In the genomic region with DNA sequence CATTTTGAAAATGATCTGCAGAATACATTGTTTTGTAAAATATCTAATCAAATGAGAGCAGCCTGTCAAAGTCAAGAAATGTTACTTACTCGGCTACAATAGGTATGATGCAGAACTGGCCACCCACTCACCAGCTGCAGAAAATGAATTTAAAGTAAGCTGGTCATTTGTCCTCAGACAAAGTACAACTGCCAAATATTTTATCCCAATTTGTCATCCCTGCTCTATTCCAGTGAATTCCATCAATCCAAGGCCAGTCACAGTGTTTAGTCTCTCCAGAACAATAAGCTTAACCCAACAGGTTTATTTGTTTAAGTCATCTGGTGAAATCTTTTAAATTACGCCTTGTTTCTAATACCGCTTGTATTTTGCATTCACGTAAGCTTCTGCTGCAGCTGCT, we compare ENCODE assay signal across 24 cellular contexts. TPM values are rescaled to one million over a fixed set of nuclear protein-coding genes. Genes with fewer than 3 reads are reported as not detected.
DNase-seq lines count a peak whose midpoint lies in the region; ATAC-seq and TF ChIP-seq lines count a peak whose summit lies in the region.
"Had no signal": no experiment of that assay in that cellular context is flagged by ENCODE, and none has a peak within 500 bp of the region (broad histone marks: within the 10 kb centered on the region; RNA-seq: fewer than 3 reads in every experiment).

No MANE protein-coding gene starts in this region.

- no peak overlapping the region for H3K4me3 Mint-ChIP-seq in HFFc6
- H3K4me3 Mint-ChIP-seq in activated CD8-positive, alpha-beta T cell treated with anti-CD3 and anti-CD28 coated beads, Interleukin-2, amount 10 ng/mL, durations not matched to agents 7 days and 5 days, result no peak overlapping the region
- H3K4me3 Mint-ChIP-seq: activated CD4-positive, alpha-beta memory T cell treated with anti-CD3 and anti-CD28 coated beads for 36 hours; activated naive CD8-positive, alpha-beta T cell treated with anti-CD3 and anti-CD28 coated beads, Interleukin-2, amount 10 ng/mL, durations not matched to agents 7 days and 5 days; effector memory CD8-positive, alpha-beta T cell; neural progenitor cell; T-cell had no signal

- no peaks in the 10 kb centered on the region for H3K9me3 Mint-ChIP-seq in HFFc6
- H3K9me3 Mint-ChIP-seq in activated CD8-positive, alpha-beta T cell treated with anti-CD3 and anti-CD28 coated beads, Interleukin-2, amount 10 ng/mL, durations not matched to agents 7 days and 5 days (ENCODE audit: insufficient read depth), result no peaks in the 10 kb centered on the region
- H3K9me3 Mint-ChIP-seq: activated CD4-positive, alpha-beta memory T cell treated with anti-CD3 and anti-CD28 coated beads for 36 hours; activated naive CD8-positive, alpha-beta T cell treated with anti-CD3 and anti-CD28 coated beads, Interleukin-2, amount 10 ng/mL, durations not matched to agents 7 days and 5 days; effector memory CD8-positive, alpha-beta T cell; neural progenitor cell; T-cell had no signal

- CTCF ChIA-PET in activated CD8-positive, alpha-beta T cell treated with anti-CD3 and anti-CD28 coated beads, Interleukin-2, amount 10 ng/mL, durations not matched to agents 7 days and 5 days (lab: Charles Lee), result interaction anchor here (1.0 kb wide), 2 partner anchors 11 to 381 kb away, joined by 3 to 4 read pairs; no protein-coding TSS in a partner anchor

- H3K27me3 Mint-ChIP-seq in HFFc6 (ENCODE audit: insufficient read depth), result no peaks in the 10 kb centered on the region
- no peaks in the 10 kb centered on the region for H3K27me3 Mint-ChIP-seq in activated CD8-positive, alpha-beta T cell treated with anti-CD3 and anti-CD28 coated beads, Interleukin-2, amount 10 ng/mL, durations not matched to agents 7 days and 5 days (ENCODE audit: low read depth)
- H3K27me3 Mint-ChIP-seq: activated CD4-positive, alpha-beta memory T cell treated with anti-CD3 and anti-CD28 coated beads for 36 hours; effector memory CD8-positive, alpha-beta T cell had no signal

- H3K36me3 Mint-ChIP-seq in HFFc6 (ENCODE audit: low read depth), result no peaks in the 10 kb centered on the region
- no peaks in the 10 kb centered on the region for H3K36me3 Mint-ChIP-seq in activated CD8-positive, alpha-beta T cell treated with anti-CD3 and anti-CD28 coated beads, Interleukin-2, amount 10 ng/mL, durations not matched to agents 7 days and 5 days (ENCODE audit: low read depth)
- H3K36me3 Mint-ChIP-seq: activated CD4-positive, alpha-beta memory T cell treated with anti-CD3 and anti-CD28 coated beads for 36 hours; activated naive CD8-positive, alpha-beta T cell treated with anti-CD3 and anti-CD28 coated beads, Interleukin-2, amount 10 ng/mL, durations not matched to agents 7 days and 5 days; neural progenitor cell; T-cell had no signal

- no peaks in the 10 kb centered on the region for H3K27me3 ChIP-seq in tibial artery
- H3K27me3 ChIP-seq: body of pancreas, neural progenitor cell, suprapubic skin had no signal

- intact Hi-C loops in tibial artery (cut with DNase I; ENCODE audit: low total_unique reads), result no loop called here

- DNase-seq in HFFc6 (no peak), astrocyte of the hippocampus (ENCODE audit: low read depth, low spot score) (peak; percentile 38), fibroblast of mammary gland (ENCODE audit: low read depth) (peak; percentile 33), renal cortical epithelial cell (ENCODE audit: low read depth) (peak; percentile 24), HuH-7.5 (ENCODE audit: low spot score) (no peak), tibial artery (no peak)
- DNase-seq in stimulated activated naive CD4-positive, alpha-beta T cell treated with Interleukin-2 at 50 U/mL for 16 hours (lab: John Stamatoyannopoulos, UW), result no peak
- no peak for DNase-seq in activated CD8-positive, alpha-beta T cell treated with anti-CD3 and anti-CD28 coated beads, Interleukin-2, amount 10 ng/mL, durations not matched to agents 7 days and 5 days
- DNase-seq: activated CD4-positive, alpha-beta memory T cell treated with anti-CD3 and anti-CD28 coated beads for 36 hours; activated effector memory CD4-positive, alpha-beta T cell treated with Interleukin-2 at 50 U/mL for 16 hours; activated naive CD8-positive, alpha-beta T cell treated with anti-CD3 and anti-CD28 coated beads, Interleukin-2, amount 10 ng/mL, durations not matched to agents 7 days and 5 days; body of pancreas; DND-41; effector memory CD8-positive, alpha-beta T cell; head of caudate nucleus; Karpas-422; NCI-H1694 treated with DMSO at 0.1 percent for 48 hours; psoas muscle; Right ventricle myocardium superior; T-cell had no signal

- H3K4me1 ChIP-seq in tibial artery, result peaks cover 0 to 15% (median 2%) of the 10 kb centered on the region in 4 donors

- no peaks in the 10 kb centered on the region for H3K36me3 ChIP-seq in tibial artery
- H3K36me3 ChIP-seq: neural progenitor cell, suprapubic skin had no signal

- POLR2A ChIA-PET in activated CD8-positive, alpha-beta T cell treated with anti-CD3 and anti-CD28 coated beads, Interleukin-2, amount 10 ng/mL, durations not matched to agents 7 days and 5 days (lab: Charles Lee), result no interaction called here

- peak overlapping the region; percentile 58 for H3K27ac Mint-ChIP-seq in HFFc6
- no peak overlapping the region for H3K27ac Mint-ChIP-seq in activated CD8-positive, alpha-beta T cell treated with anti-CD3 and anti-CD28 coated beads, Interleukin-2, amount 10 ng/mL, durations not matched to agents 7 days and 5 days
- H3K27ac Mint-ChIP-seq: activated CD4-positive, alpha-beta memory T cell treated with anti-CD3 and anti-CD28 coated beads for 36 hours; activated naive CD8-positive, alpha-beta T cell treated with anti-CD3 and anti-CD28 coated beads, Interleukin-2, amount 10 ng/mL, durations not matched to agents 7 days and 5 days; effector memory CD8-positive, alpha-beta T cell; T-cell had no signal

- H3K9me3 ChIP-seq in tibial artery, result no peaks in the 10 kb centered on the region
- H3K9me3 ChIP-seq: body of pancreas, psoas muscle, suprapubic skin had no signal

- ATAC-seq in activated CD8-positive, alpha-beta T cell treated with anti-CD3 and anti-CD28 coated beads, Interleukin-2, amount 10 ng/mL, durations not matched to agents 7 days and 5 days, result no peak
- ATAC-seq: effector memory CD8-positive, alpha-beta T cell; GM12878; psoas muscle; T-cell had no signal

- peaks cover 24% of the 10 kb centered on the region for H3K4me1 Mint-ChIP-seq in HFFc6 (ENCODE audit: low read depth)
- no peaks in the 10 kb centered on the region for H3K4me1 Mint-ChIP-seq in activated CD8-positive, alpha-beta T cell treated with anti-CD3 and anti-CD28 coated beads, Interleukin-2, amount 10 ng/mL, durations not matched to agents 7 days and 5 days (ENCODE audit: low read depth)
- H3K4me1 Mint-ChIP-seq: activated naive CD8-positive, alpha-beta T cell treated with anti-CD3 and anti-CD28 coated beads, Interleukin-2, amount 10 ng/mL, durations not matched to agents 7 days and 5 days; T-cell had no signal

- H3K4me3 ChIP-seq in fibroblast of mammary gland (ENCODE audit: control insufficient read depth, low read depth, low read length) (no peak overlapping the region), tibial artery (no peak overlapping the region)
- H3K4me3 ChIP-seq: body of pancreas, GM12878, neural progenitor cell, psoas muscle, suprapubic skin had no signal

- no peak for TF ChIP-seq CTCF in HFFc6 (IDR thresholded peaks at IDR 0.05)
- no peak for TF ChIP-seq CTCF in fibroblast of mammary gland (conservative IDR thresholded peaks at IDR 0.05; ENCODE audit: control insufficient read depth, insufficient read depth, low read depth, low read length)
- TF ChIP-seq CTCF in tibial artery (IDR thresholded peaks at IDR 0.05), result no peak

- no peak overlapping the region for H3K27ac ChIP-seq in tibial artery
- H3K27ac ChIP-seq: C4-2B, neural progenitor cell, psoas muscle, suprapubic skin had no signal

RNA-seq across cellular contexts. Expression of a gene that starts 46.6 kb away (rescaled TPM):
- 100 to 1,000 TPM; 106 to 200 (median 149) TPM for total RNA-seq in HFFc6 (2021; fragmentation: NEBNext Ultra II Directional; extraction: Animal tissue kit (Norgen Biotek cat#: 25700))
- 34.7 and 87.6 TPM in 2 replicates for total RNA-seq in renal cortical epithelial cell
- total RNA-seq in activated CD8-positive, alpha-beta T cell treated with anti-CD3 and anti-CD28 coated beads, Interleukin-2, amount 10 ng/mL, durations not matched to agents 7 days and 5 days, result 10 to 100 TPM; 63.4 to 70.7 TPM

Comparison
In these comparisons a context has a peak if more than half of its experiments do, and no peak if none do; other contexts are left out.
1. DNase-seq: peak in astrocyte of the hippocampus (single experiment), fibroblast of mammary gland (single experiment) and renal cortical epithelial cell (single experiment); none in HFFc6 (single experiment), stimulated activated naive CD4-positive, alpha-beta T cell treated with Interleukin-2 at 50 U/mL for 16 hours (single experiment), HuH-7.5 (single experiment), activated CD8-positive, alpha-beta T cell treated with anti-CD3 and anti-CD28 coated beads, Interleukin-2, amount 10 ng/mL, durations not matched to agents 7 days and 5 days (single experiment) and tibial artery (0 of 2).